In the genomic region with DNA sequence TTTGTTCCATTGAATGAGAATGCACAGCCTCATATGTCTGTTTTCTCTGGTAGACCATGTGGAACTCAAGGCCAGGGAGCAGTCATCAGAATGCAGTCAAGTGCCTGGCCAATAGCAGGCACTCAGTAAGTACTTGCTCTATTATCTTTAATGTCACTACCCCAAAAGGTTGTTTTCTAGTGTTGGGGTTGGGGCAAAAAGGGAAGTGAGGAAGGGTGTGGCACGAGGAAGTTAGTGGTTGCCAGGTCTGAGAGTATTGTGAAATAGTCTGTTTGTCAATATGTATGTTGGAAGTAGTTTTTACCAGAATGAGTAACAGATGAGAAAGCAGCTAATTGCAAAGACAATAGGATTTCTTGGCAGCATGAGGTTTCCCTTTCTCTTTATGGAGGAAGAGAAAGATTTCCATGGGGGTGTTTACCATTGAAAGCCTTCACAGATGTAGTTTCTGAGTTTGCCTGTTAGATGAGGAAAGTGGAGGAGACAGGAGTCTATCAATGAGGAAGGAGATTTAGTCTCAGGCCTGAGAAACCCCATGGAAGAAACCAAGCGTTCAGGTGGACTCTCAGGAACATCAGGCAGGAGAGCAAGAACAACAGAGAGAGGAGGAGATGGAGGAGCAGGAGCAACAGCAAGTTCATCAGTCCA, we compare ENCODE assay signal across 1 cellular context.
TF ChIP-seq lines count a peak whose summit lies in the region.

No MANE protein-coding gene starts in this region.

TF ChIP-seq in GM12878, 131 proteins besides CTCF, POLR2A, EP300 and RAD21 (continued from another document):
- TF ChIP-seq, protein P1, sequence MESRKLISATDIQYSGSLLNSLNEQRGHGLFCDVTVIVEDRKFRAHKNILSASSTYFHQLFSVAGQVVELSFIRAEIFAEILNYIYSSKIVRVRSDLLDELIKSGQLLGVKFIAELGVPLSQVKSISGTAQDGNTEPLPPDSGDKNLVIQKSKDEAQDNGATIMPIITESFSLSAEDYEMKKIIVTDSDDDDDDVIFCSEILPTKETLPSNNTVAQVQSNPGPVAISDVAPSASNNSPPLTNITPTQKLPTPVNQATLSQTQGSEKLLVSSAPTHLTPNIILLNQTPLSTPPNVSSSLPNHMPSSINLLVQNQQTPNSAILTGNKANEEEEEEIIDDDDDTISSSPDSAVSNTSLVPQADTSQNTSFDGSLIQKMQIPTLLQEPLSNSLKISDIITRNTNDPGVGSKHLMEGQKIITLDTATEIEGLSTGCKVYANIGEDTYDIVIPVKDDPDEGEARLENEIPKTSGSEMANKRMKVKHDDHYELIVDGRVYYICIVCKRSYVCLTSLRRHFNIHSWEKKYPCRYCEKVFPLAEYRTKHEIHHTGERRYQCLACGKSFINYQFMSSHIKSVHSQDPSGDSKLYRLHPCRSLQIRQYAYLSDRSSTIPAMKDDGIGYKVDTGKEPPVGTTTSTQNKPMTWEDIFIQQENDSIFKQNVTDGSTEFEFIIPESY (IDR thresholded peaks at IDR 0.05) = no peak
- TF ChIP-seq GABPA (IDR thresholded peaks at IDR 0.05; ENCODE audit: low read depth) = no peak
- no peak for TF ChIP-seq FOS (IDR thresholded peaks at IDR 0.05; ENCODE audit: borderline replicate concordance, extremely low read depth, insufficient read length)
- no peak for TF ChIP-seq SRF (IDR thresholded peaks at IDR 0.05; ENCODE audit: low read depth in 2 of 2, low read length in 2 of 2)
- TF ChIP-seq NFIC (IDR thresholded peaks at IDR 0.05; ENCODE audit: low read depth, low read length) = peak; percentile 58; the same call in 1 of the 2 replicates
- no peak for TF ChIP-seq ZNF217 (IDR thresholded peaks at IDR 0.05)
- TF ChIP-seq RUNX3 (IDR thresholded peaks at IDR 0.05; ENCODE audit: low read length) = peak; percentile 74
- TF ChIP-seq CREM (IDR thresholded peaks at IDR 0.05; ENCODE audit: low read depth) = 0 out of 2 replicates have a peak, but pooled peaks have one; percentile 17
- TF ChIP-seq, protein P2, sequence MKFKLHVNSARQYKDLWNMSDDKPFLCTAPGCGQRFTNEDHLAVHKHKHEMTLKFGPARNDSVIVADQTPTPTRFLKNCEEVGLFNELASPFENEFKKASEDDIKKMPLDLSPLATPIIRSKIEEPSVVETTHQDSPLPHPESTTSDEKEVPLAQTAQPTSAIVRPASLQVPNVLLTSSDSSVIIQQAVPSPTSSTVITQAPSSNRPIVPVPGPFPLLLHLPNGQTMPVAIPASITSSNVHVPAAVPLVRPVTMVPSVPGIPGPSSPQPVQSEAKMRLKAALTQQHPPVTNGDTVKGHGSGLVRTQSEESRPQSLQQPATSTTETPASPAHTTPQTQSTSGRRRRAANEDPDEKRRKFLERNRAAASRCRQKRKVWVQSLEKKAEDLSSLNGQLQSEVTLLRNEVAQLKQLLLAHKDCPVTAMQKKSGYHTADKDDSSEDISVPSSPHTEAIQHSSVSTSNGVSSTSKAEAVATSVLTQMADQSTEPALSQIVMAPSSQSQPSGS (IDR thresholded peaks at IDR 0.05; ENCODE audit: low read length) = 0 out of 2 replicates have a peak, but pooled peaks have one; percentile 45
- peak; percentile 89 for TF ChIP-seq SPI1 (IDR thresholded peaks at IDR 0.05; ENCODE audit: borderline replicate concordance, insufficient read depth, low read depth, low read length)
- TF ChIP-seq YY1 (IDR thresholded peaks at IDR 0.05; ENCODE audit: low read depth, low read length) = no peak
- 0 out of 2 replicates have a peak, but pooled peaks have one; percentile 16 for TF ChIP-seq FOXM1 (IDR thresholded peaks at IDR 0.05; ENCODE audit: low read depth, low read length)
